Comparison of ENCODE assay signal across 2 cellular contexts in the genomic region with DNA sequence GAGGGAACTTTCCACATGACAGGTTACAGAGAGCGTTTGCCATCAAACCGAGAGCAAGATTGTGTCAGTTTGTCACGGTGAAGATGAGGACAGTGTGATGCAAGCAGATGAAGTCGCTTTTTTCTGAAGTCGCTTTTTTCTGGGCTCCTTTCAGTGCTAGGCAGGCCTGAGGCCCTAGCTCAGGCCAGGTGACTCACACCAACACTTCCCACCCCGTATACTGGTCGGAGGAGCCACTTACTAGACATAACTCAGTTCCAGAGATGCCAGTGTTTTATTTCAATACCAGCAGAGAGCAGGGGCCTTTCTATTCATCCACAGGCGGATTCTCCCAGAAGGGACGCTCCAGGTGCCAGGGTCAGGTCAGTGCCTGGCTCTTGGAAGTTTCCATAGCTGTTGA.
TF ChIP-seq lines count a peak whose summit lies in the region.

No MANE protein-coding gene starts in this region.

TF ChIP-seq in A549, 52 proteins besides CTCF, POLR2A, EP300 and RAD21:
- TF ChIP-seq, protein P1, sequence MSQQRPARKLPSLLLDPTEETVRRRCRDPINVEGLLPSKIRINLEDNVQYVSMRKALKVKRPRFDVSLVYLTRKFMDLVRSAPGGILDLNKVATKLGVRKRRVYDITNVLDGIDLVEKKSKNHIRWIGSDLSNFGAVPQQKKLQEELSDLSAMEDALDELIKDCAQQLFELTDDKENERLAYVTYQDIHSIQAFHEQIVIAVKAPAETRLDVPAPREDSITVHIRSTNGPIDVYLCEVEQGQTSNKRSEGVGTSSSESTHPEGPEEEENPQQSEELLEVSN (IDR thresholded peaks at IDR 0.05; ENCODE audit: borderline replicate concordance, low read depth) = no peak
- TF ChIP-seq PHF8 (IDR thresholded peaks at IDR 0.05; ENCODE audit: borderline replicate concordance, low read depth) = no peak
- TF ChIP-seq FOSB (CRISPR knock-in tag; IDR thresholded peaks at IDR 0.05) = no peak
- TF ChIP-seq RCOR1 (IDR thresholded peaks at IDR 0.05; ENCODE audit: low read depth, low read length) = no peak
- TF ChIP-seq, protein P2, sequence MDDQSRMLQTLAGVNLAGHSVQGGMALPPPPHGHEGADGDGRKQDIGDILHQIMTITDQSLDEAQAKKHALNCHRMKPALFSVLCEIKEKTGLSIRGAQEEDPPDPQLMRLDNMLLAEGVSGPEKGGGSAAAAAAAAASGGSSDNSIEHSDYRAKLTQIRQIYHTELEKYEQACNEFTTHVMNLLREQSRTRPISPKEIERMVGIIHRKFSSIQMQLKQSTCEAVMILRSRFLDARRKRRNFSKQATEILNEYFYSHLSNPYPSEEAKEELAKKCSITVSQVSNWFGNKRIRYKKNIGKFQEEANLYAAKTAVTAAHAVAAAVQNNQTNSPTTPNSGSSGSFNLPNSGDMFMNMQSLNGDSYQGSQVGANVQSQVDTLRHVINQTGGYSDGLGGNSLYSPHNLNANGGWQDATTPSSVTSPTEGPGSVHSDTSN (IDR thresholded peaks at IDR 0.05) = no peak
- TF ChIP-seq, protein P3, sequence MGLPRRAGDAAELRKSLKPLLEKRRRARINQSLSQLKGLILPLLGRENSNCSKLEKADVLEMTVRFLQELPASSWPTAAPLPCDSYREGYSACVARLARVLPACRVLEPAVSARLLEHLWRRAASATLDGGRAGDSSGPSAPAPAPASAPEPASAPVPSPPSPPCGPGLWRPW (IDR thresholded peaks at IDR 0.05) = no peak
- no peak for TF ChIP-seq SMC3 (IDR thresholded peaks at IDR 0.05)
- no peak for TF ChIP-seq HEYL (CRISPR knock-in tag; IDR thresholded peaks at IDR 0.05)
- no peak for TF ChIP-seq HOXB13 (CRISPR knock-in tag; IDR thresholded peaks at IDR 0.05; ENCODE audit: low read depth)
- no peak for TF ChIP-seq CBX8 (IDR thresholded peaks at IDR 0.05)
TF ChIP-seq in A549: peak in this region for 0.

TF ChIP-seq in IMR-90, 13 proteins besides CTCF, POLR2A, EP300 and RAD21:
- TF ChIP-seq CEBPB (IDR thresholded peaks at IDR 0.05; ENCODE audit: low read depth, low read length) (no peak), MAZ (IDR thresholded peaks at IDR 0.05; ENCODE audit: borderline replicate concordance, low read depth, low read length) (no peak), FOS (IDR thresholded peaks at IDR 0.05; ENCODE audit: low read depth, low read length) (no peak), RCOR1 (IDR thresholded peaks at IDR 0.05; ENCODE audit: insufficient replicate concordance, low read length) (no peak), RFX5 (IDR thresholded peaks at IDR 0.05; ENCODE audit: low read depth, low read length) (no peak), BHLHE40 (IDR thresholded peaks at IDR 0.05; ENCODE audit: low read depth, low read length) (no peak)
- TF ChIP-seq, protein P4, sequence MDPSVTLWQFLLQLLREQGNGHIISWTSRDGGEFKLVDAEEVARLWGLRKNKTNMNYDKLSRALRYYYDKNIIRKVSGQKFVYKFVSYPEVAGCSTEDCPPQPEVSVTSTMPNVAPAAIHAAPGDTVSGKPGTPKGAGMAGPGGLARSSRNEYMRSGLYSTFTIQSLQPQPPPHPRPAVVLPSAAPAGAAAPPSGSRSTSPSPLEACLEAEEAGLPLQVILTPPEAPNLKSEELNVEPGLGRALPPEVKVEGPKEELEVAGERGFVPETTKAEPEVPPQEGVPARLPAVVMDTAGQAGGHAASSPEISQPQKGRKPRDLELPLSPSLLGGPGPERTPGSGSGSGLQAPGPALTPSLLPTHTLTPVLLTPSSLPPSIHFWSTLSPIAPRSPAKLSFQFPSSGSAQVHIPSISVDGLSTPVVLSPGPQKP (IDR thresholded peaks at IDR 0.05; ENCODE audit: borderline replicate concordance, low read depth, low read length) = no peak
- TF ChIP-seq, protein P5, sequence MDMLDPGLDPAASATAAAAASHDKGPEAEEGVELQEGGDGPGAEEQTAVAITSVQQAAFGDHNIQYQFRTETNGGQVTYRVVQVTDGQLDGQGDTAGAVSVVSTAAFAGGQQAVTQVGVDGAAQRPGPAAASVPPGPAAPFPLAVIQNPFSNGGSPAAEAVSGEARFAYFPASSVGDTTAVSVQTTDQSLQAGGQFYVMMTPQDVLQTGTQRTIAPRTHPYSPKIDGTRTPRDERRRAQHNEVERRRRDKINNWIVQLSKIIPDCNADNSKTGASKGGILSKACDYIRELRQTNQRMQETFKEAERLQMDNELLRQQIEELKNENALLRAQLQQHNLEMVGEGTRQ (IDR thresholded peaks at IDR 0.05; ENCODE audit: low read depth, low read length) = no peak
